ENCODE assay signal across 1 cellular context in genomic region chr4:184344435-184344834, GRCh38.
TF ChIP-seq lines count a peak whose summit lies in the region.

No MANE protein-coding gene starts in this region.

TF ChIP-seq in H1, 55 proteins besides CTCF, POLR2A, EP300 and RAD21 (continued from another document):
- TF ChIP-seq YY1 (IDR thresholded peaks at IDR 0.05; ENCODE audit: low read depth, low read length): no peak
- TF ChIP-seq BACH1 (IDR thresholded peaks at IDR 0.05; ENCODE audit: low read length): no peak
- no peak for TF ChIP-seq GTF2F1 (IDR thresholded peaks at IDR 0.05; ENCODE audit: borderline replicate concordance, low read depth, low read length)
